ENCODE assay signal across 8 cellular contexts in genomic region chr1:16236495-16237342, GRCh38. TPM values are rescaled to one million over a fixed set of nuclear protein-coding genes. Genes with fewer than 3 reads are reported as not detected.
DNase-seq lines count a peak whose midpoint lies in the region; ATAC-seq and TF ChIP-seq lines count a peak whose summit lies in the region.

TSS of gene CPLANE2 (minus strand) at chr1:16237183. CDS start at chr1:16236742, 441 bp downstream.

- H3K79me2 ChIP-seq in GM23338 (replicated peaks; ENCODE audit: insufficient read depth) = no peaks in the 10 kb centered on the region

- H3K9me2 ChIP-seq in GM23338 (ENCODE audit: insufficient read depth) = no peaks in the 10 kb centered on the region

- DNase-seq in DMS79 treated with DMSO at 0.1 percent for 48 hours (lab: John Stamatoyannopoulos, UW) (peak; percentile 95), GM23338 (ENCODE audit: low spot score) (peak; percentile 98), LHCN-M2 (ENCODE audit: low read depth) (peak; percentile 83), RPMI8226 (peak; percentile 99), fibroblast of pulmonary artery (ENCODE audit: low read depth) (peak; percentile 92)
- DNase-seq in activated T-helper 2 cell treated with anti-CD3 and anti-CD28 coated beads, Interferon-gamma antibody, Interleukin-2, Interleukin-4, amounts not matched to agents 10 μg/mL and 5 μg/mL and 100 μg/mL, durations not matched to agents 14 hours and 24 hours and 36 hours (ENCODE audit: low spot score) = peak; percentile 95

- H3K36me3 Mint-ChIP-seq in GM23338 (ENCODE audit: low read depth) (no peaks in the 10 kb centered on the region), nephron (ENCODE audit: low read depth) (no peaks in the 10 kb centered on the region)
- no peaks in the 10 kb centered on the region for H3K36me3 Mint-ChIP-seq in activated T-helper 2 cell treated with anti-CD3 and anti-CD28 coated beads, Interferon-gamma antibody, Interleukin-2, Interleukin-4, amounts not matched to agents 10 μg/mL and 5 μg/mL and 100 μg/mL, durations not matched to agents 14 hours and 24 hours and 36 hours (ENCODE audit: low read depth)
- H3K36me3 Mint-ChIP-seq in stimulated activated naive CD8-positive, alpha-beta T cell treated with anti-CD3 and anti-CD28 coated beads, Interleukin-15, Interleukin-2, amounts not matched to agents 100 ng/mL and 50 ng/mL, for 24 hours (ENCODE audit: low read depth) = no peaks in the 10 kb centered on the region

- H3K27me3 ChIP-seq in GM23338 (ENCODE audit: insufficient read depth) = peaks cover 5% of the 10 kb centered on the region; the same call in 1 of the 2 replicates

- no peaks in the 10 kb centered on the region for H3K36me3 ChIP-seq in GM23338 (ENCODE audit: insufficient read depth)

- intact Hi-C loops in activated T-helper 2 cell treated with anti-CD3 and anti-CD28 coated beads, Interferon-gamma antibody, Interleukin-2, Interleukin-4, amounts not matched to agents 10 μg/mL and 5 μg/mL and 100 μg/mL, durations not matched to agents 14 hours and 24 hours and 36 hours (cut with micrococcal nuclease) = loop anchor here (1.0 to 2.0 kb wide), 3 partner anchors 20 to 131 kb away; partner anchors contain the start of gene SZRD1

- no peaks in the 10 kb centered on the region for H3K9me3 Mint-ChIP-seq in GM23338
- H3K9me3 Mint-ChIP-seq in activated T-helper 2 cell treated with anti-CD3 and anti-CD28 coated beads, Interferon-gamma antibody, Interleukin-2, Interleukin-4, amounts not matched to agents 10 μg/mL and 5 μg/mL and 100 μg/mL, durations not matched to agents 14 hours and 24 hours and 36 hours = no peaks in the 10 kb centered on the region
- H3K9me3 Mint-ChIP-seq in nephron = no peaks in the 10 kb centered on the region
- H3K9me3 Mint-ChIP-seq in stimulated activated naive CD8-positive, alpha-beta T cell treated with anti-CD3 and anti-CD28 coated beads, Interleukin-15, Interleukin-2, amounts not matched to agents 100 ng/mL and 50 ng/mL, for 24 hours = no peaks in the 10 kb centered on the region

- TF ChIP-seq CTCF in GM23338 (conservative IDR thresholded peaks at IDR 0.05; ENCODE audit: low read depth in 2 of 2) (no peak), fibroblast of pulmonary artery (IDR thresholded peaks at IDR 0.05; ENCODE audit: low read length, missing control alignments) (no peak), nephron (IDR thresholded peaks at IDR 0.05; ENCODE audit: unreplicated experiment in 3 of 3) (peak in 1 of 3 experiments; percentile 3)

- peak within 1 kb of the TSS; percentile 99 for H2AFZ ChIP-seq in GM23338

- no peaks in the 10 kb centered on the region for H4K20me1 ChIP-seq in GM23338 (replicated peaks; ENCODE audit: insufficient read depth)

- H3K27ac ChIP-seq in GM23338 (ENCODE audit: low read depth) = no peak within 1 kb of the TSS

- H3K4me1 ChIP-seq in GM23338 (ENCODE audit: insufficient read depth) = peaks cover 3% of the 10 kb centered on the region

- H3K4me1 Mint-ChIP-seq in GM23338 (peaks cover 15% of the 10 kb centered on the region; the same call in 1 of the 3 replicates), nephron (peaks cover 21% of the 10 kb centered on the region)
- H3K4me1 Mint-ChIP-seq in activated T-helper 2 cell treated with anti-CD3 and anti-CD28 coated beads, Interferon-gamma antibody, Interleukin-2, Interleukin-4, amounts not matched to agents 10 μg/mL and 5 μg/mL and 100 μg/mL, durations not matched to agents 14 hours and 24 hours and 36 hours (ENCODE audit: low read depth) = peaks cover 18% of the 10 kb centered on the region
- peaks cover 27% of the 10 kb centered on the region for H3K4me1 Mint-ChIP-seq in stimulated activated naive CD8-positive, alpha-beta T cell treated with anti-CD3 and anti-CD28 coated beads, Interleukin-15, Interleukin-2, amounts not matched to agents 100 ng/mL and 50 ng/mL, for 24 hours (ENCODE audit: low read depth)

- H3K4me3 ChIP-seq in GM23338 (peak within 1 kb of the TSS; percentile 85), fibroblast of pulmonary artery (replicated peaks; ENCODE audit: low read depth, low read length) (peak within 1 kb of the TSS; percentile 73)

- H3K4me3 Mint-ChIP-seq in GM23338 (peak within 1 kb of the TSS; percentile 85), nephron (peak within 1 kb of the TSS; percentile 87 to 91 (median 88))
- peak within 1 kb of the TSS; percentile 86 for H3K4me3 Mint-ChIP-seq in activated T-helper 2 cell treated with anti-CD3 and anti-CD28 coated beads, Interferon-gamma antibody, Interleukin-2, Interleukin-4, amounts not matched to agents 10 μg/mL and 5 μg/mL and 100 μg/mL, durations not matched to agents 14 hours and 24 hours and 36 hours (ENCODE audit: low read depth)
- H3K4me3 Mint-ChIP-seq in stimulated activated naive CD8-positive, alpha-beta T cell treated with anti-CD3 and anti-CD28 coated beads, Interleukin-15, Interleukin-2, amounts not matched to agents 100 ng/mL and 50 ng/mL, for 24 hours = peak within 1 kb of the TSS; percentile 87

- H3F3A ChIP-seq in GM23338 (replicated peaks; ENCODE audit: low read depth) = no peaks in the 10 kb centered on the region

- H3K27ac Mint-ChIP-seq in GM23338 (no peak within 1 kb of the TSS), nephron (peak within 1 kb of the TSS; percentile 71 to 92 (median 88))
- H3K27ac Mint-ChIP-seq in activated T-helper 2 cell treated with anti-CD3 and anti-CD28 coated beads, Interferon-gamma antibody, Interleukin-2, Interleukin-4, amounts not matched to agents 10 μg/mL and 5 μg/mL and 100 μg/mL, durations not matched to agents 14 hours and 24 hours and 36 hours = peak within 1 kb of the TSS; percentile 80
- H3K27ac Mint-ChIP-seq in stimulated activated naive CD8-positive, alpha-beta T cell treated with anti-CD3 and anti-CD28 coated beads, Interleukin-15, Interleukin-2, amounts not matched to agents 100 ng/mL and 50 ng/mL, for 24 hours = peak within 1 kb of the TSS; percentile 88

- peaks cover 9% of the 10 kb centered on the region for H3K27me3 Mint-ChIP-seq in GM23338 (ENCODE audit: insufficient read depth, low read depth, poor library complexity)
- no peaks in the 10 kb centered on the region for H3K27me3 Mint-ChIP-seq in activated T-helper 2 cell treated with anti-CD3 and anti-CD28 coated beads, Interferon-gamma antibody, Interleukin-2, Interleukin-4, amounts not matched to agents 10 μg/mL and 5 μg/mL and 100 μg/mL, durations not matched to agents 14 hours and 24 hours and 36 hours (ENCODE audit: low read depth)
- peaks cover 5% of the 10 kb centered on the region for H3K27me3 Mint-ChIP-seq in nephron (ENCODE audit: low read depth)
- no peaks in the 10 kb centered on the region for H3K27me3 Mint-ChIP-seq in stimulated activated naive CD8-positive, alpha-beta T cell treated with anti-CD3 and anti-CD28 coated beads, Interleukin-15, Interleukin-2, amounts not matched to agents 100 ng/mL and 50 ng/mL, for 24 hours

- peak within 1 kb of the TSS; percentile 98 for H3K4me2 ChIP-seq in GM23338

- peak; percentile 89 for ATAC-seq in GM23338

TF ChIP-seq in GM23338, 12 proteins besides CTCF, POLR2A, EP300 and RAD21:
- TF ChIP-seq CREB1 (CRISPR knock-in tag; IDR thresholded peaks at IDR 0.05; ENCODE audit: low read depth) (peak; percentile 49), ETS1 (IDR thresholded peaks at IDR 0.05) (no peak), JUNB (IDR thresholded peaks at IDR 0.05; ENCODE audit: unreplicated experiment) (no peak), POLR2AphosphoS5 (IDR thresholded peaks at IDR 0.05; ENCODE audit: low read depth) (peak; percentile 82)

RNA-seq across cellular contexts. Expression of gene CPLANE2, which starts in this region (rescaled TPM):
- 1.6 and 1.8 TPM in 2 replicates for total RNA-seq in GM23338 (2014; rRNA removed; shearing (Covaris generic))
- 0.44 and 1.1 TPM in 2 replicates for polyA plus RNA-seq in GM23338 (2016; fragmentation: Nextera tagmentation; extraction: Ambion mirVana)
- 5.2 and 7.1 TPM in 2 replicates for total RNA-seq in LHCN-M2 (2014; rRNA removed)
- polyA plus RNA-seq in LHCN-M2 (2012) = 5.4 TPM
- total RNA-seq in activated T-helper 2 cell treated with anti-CD3 and anti-CD28 coated beads, Interferon-gamma antibody, Interleukin-2, Interleukin-4, amounts not matched to agents 10 μg/mL and 5 μg/mL and 100 μg/mL, durations not matched to agents 14 hours and 24 hours and 36 hours = 3.2 and 3.9 TPM in 2 replicates
